Comparison of ENCODE assay signal across 12 cellular contexts in the genomic region with DNA sequence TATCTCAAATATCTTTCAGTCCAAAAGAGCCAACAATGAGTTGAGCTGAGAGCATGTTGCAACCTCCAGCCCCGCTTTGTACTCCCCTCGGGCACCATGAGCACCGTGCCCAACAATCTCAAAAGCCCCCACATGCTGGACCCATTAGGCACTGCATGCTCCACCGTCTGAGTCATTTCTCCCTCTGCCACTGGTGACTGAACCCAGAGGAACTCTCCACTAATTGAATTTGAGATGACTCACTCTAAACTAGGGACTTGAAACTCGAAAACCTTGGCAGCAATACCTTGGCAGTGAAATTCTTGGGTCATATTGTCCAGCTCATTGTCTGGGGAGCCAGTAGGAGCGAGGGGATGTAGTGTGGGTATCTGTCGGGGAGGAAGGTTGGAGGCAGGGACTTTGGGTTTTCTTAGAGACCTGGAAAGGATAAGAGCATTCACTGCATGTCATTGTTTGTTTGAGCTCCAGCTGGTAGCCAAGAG. TPM values are rescaled to one million over a fixed set of nuclear protein-coding genes. Genes with fewer than 3 reads are reported as not detected.
DNase-seq lines count a peak whose midpoint lies in the region; ATAC-seq and TF ChIP-seq lines count a peak whose summit lies in the region.
"Had no signal": no experiment of that assay in that cellular context is flagged by ENCODE, and none has a peak within 500 bp of the region (broad histone marks: within the 10 kb centered on the region; RNA-seq: fewer than 3 reads in every experiment).

No MANE protein-coding gene starts in this region.

- H3K27ac Mint-ChIP-seq in HFFc6 = peak overlapping the region; percentile 80
- no peak overlapping the region for H3K27ac Mint-ChIP-seq in stimulated activated naive CD8-positive, alpha-beta T cell treated with anti-CD3 and anti-CD28 coated beads, Interleukin-15, amount 100 ng/mL, for 72 hours
- H3K27ac Mint-ChIP-seq: CD4-positive, CD25-positive, alpha-beta regulatory T cell had no signal

- no peaks in the 10 kb centered on the region for H3K36me3 Mint-ChIP-seq in HFFc6 (ENCODE audit: low read depth)
- H3K36me3 Mint-ChIP-seq: CD4-positive, CD25-positive, alpha-beta regulatory T cell had no signal

- H3K27me3 Mint-ChIP-seq in HFFc6 (ENCODE audit: insufficient read depth) = peaks cover 3% of the 10 kb centered on the region; the same call in 1 of the 2 replicates
- H3K27me3 Mint-ChIP-seq in stimulated activated naive CD8-positive, alpha-beta T cell treated with anti-CD3 and anti-CD28 coated beads, Interleukin-15, amount 100 ng/mL, for 72 hours = no peaks in the 10 kb centered on the region

- H3K27me3 ChIP-seq in ACC112 (ENCODE audit: insufficient read depth, low read length) (no peaks in the 10 kb centered on the region), ascending aorta (no peaks in the 10 kb centered on the region)
- H3K27me3 ChIP-seq: testis had no signal

- TF ChIP-seq CTCF in HFFc6 (IDR thresholded peaks at IDR 0.05) (peak; percentile 31; the same call in 1 of the 2 replicates), ascending aorta (IDR thresholded peaks at IDR 0.05) (no peak)

- no peak overlapping the region for H2AFZ ChIP-seq in ACC112 (ENCODE audit: low read length, unreplicated experiment)

- no peaks in the 10 kb centered on the region for H3K9me3 Mint-ChIP-seq in HFFc6
- no peaks in the 10 kb centered on the region for H3K9me3 Mint-ChIP-seq in stimulated activated naive CD8-positive, alpha-beta T cell treated with anti-CD3 and anti-CD28 coated beads, Interleukin-15, amount 100 ng/mL, for 72 hours

- H3K27ac ChIP-seq in ACC112 (ENCODE audit: low read depth, low read length) (peak overlapping the region; percentile 82), ascending aorta (no peak overlapping the region)
- H3K27ac ChIP-seq: testis had no signal

- H3K4me3 ChIP-seq in ACC112 (ENCODE audit: low read depth, low read length) (peak overlapping the region; percentile 29; the same call in 1 of the 2 replicates), ascending aorta (no peak overlapping the region)
- H3K4me3 ChIP-seq: testis had no signal

- H3K36me3 ChIP-seq in ACC112 (ENCODE audit: insufficient read depth, low read length) = no peaks in the 10 kb centered on the region
- H3K36me3 ChIP-seq in ascending aorta = no peaks in the 10 kb centered on the region

- H3K4me3 Mint-ChIP-seq in HFFc6 = peak overlapping the region; percentile 55
- no peak overlapping the region for H3K4me3 Mint-ChIP-seq in stimulated activated naive CD8-positive, alpha-beta T cell treated with anti-CD3 and anti-CD28 coated beads, Interleukin-15, amount 100 ng/mL, for 72 hours
- H3K4me3 Mint-ChIP-seq: CD4-positive, CD25-positive, alpha-beta regulatory T cell had no signal

- DNase-seq in HFFc6 (peak; percentile 99), ascending aorta (ENCODE audit: low spot score in 2 of 2) (peak; percentile 49 to 82), islet precursor cell (peak; percentile 98), OCI-M2 (lab: John Stamatoyannopoulos, UW; ENCODE audit: unreplicated experiment) (no peak), NCI-H2196 treated with DMSO at 0.1 percent for 48 hours (lab: John Stamatoyannopoulos, UW; ENCODE audit: unreplicated experiment) (no peak)
- DNase-seq in stimulated activated CD4-positive, alpha-beta T cell treated with anti-CD3 and anti-CD28 coated beads, Interleukin-4, amount 100 ng/mL, for 4 hours = no peak
- no peak for DNase-seq in stimulated activated naive CD8-positive, alpha-beta T cell treated with anti-CD3 and anti-CD28 coated beads, Interleukin-15, amount 100 ng/mL, for 72 hours
- DNase-seq: CD4-positive, CD25-positive, alpha-beta regulatory T cell; NCI-H187 treated with DMSO at 0.1 percent for 48 hours; retina; testis had no signal

- no peak for ATAC-seq in stimulated activated naive CD8-positive, alpha-beta T cell treated with anti-CD3 and anti-CD28 coated beads, Interleukin-15, amount 100 ng/mL, for 72 hours

- peaks cover 71% of the 10 kb centered on the region for H3K4me1 Mint-ChIP-seq in HFFc6 (ENCODE audit: low read depth)
- H3K4me1 Mint-ChIP-seq in stimulated activated naive CD8-positive, alpha-beta T cell treated with anti-CD3 and anti-CD28 coated beads, Interleukin-15, amount 100 ng/mL, for 72 hours = no peaks in the 10 kb centered on the region
- H3K4me1 Mint-ChIP-seq: CD4-positive, CD25-positive, alpha-beta regulatory T cell had no signal

- intact Hi-C loops in ascending aorta (cut with DNase I) = no loop called here

- no peaks in the 10 kb centered on the region for H3K9me3 ChIP-seq in ascending aorta
- H3K9me3 ChIP-seq: testis had no signal

- peaks cover 48% of the 10 kb centered on the region for H3K4me1 ChIP-seq in ACC112 (ENCODE audit: control insufficient read depth, insufficient read depth, low read length, unreplicated experiment)
- no peaks in the 10 kb centered on the region for H3K4me1 ChIP-seq in ascending aorta
- H3K4me1 ChIP-seq: testis had no signal

- H3K79me2 ChIP-seq in ACC112 (ENCODE audit: control insufficient read depth, insufficient read depth, low read length, unreplicated experiment) = no peaks in the 10 kb centered on the region

RNA-seq across cellular contexts. Expression of a gene that starts 49.9 kb away (rescaled TPM):
- 1 to 10 TPM; 4.2 to 8.3 (median 7.1) TPM for total RNA-seq in HFFc6 (2021; fragmentation: NEBNext Ultra II Directional; extraction: Animal tissue kit (Norgen Biotek cat#: 25700))
- 128 TPM for total RNA-seq in ascending aorta
- total RNA-seq: CD4-positive, CD25-positive, alpha-beta regulatory T cell had no signal

Comparison
In these comparisons a context has a peak if more than half of its experiments do, and no peak if none do; other contexts are left out.
1. DNase-seq: peak in HFFc6 (single experiment), ascending aorta (2 of 2) and islet precursor cell (single experiment); none in stimulated activated CD4-positive, alpha-beta T cell treated with anti-CD3 and anti-CD28 coated beads, Interleukin-4, amount 100 ng/mL, for 4 hours (0 of 2), OCI-M2 (single experiment), NCI-H2196 treated with DMSO at 0.1 percent for 48 hours (single experiment) and stimulated activated naive CD8-positive, alpha-beta T cell treated with anti-CD3 and anti-CD28 coated beads, Interleukin-15, amount 100 ng/mL, for 72 hours (0 of 2).
2. RNA of a gene that starts 49.9 kb away (total RNA-seq): 128 TPM in ascending aorta (single experiment); 4.2 to 8.3 TPM in HFFc6; every median in the first group is over 10 times any median in the second.